30 cellular contexts compared by ENCODE assay signal in the genomic region with DNA sequence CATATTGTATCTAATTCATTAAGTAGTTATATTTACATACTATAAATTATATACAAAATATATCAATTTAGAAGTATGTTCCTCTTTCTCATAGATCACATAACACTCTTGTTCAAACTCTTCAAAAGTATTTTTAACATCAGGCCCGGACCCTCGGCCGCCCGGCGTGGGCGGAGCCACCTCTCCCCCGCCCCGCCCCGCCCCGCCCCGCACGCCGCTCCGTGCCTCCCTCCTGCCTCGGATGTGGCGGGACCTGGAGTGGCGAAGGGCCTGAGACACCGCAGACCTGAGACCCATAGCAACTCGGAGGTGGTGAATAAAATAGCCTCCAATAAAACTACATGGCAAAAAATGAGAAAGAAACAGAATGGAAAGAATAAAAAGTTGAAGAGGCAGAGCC.
"Had no signal": no experiment of that assay in that cellular context is flagged by ENCODE, and none has a peak within 500 bp of the region (broad histone marks: within the 10 kb centered on the region; RNA-seq: fewer than 3 reads in every experiment).

No MANE protein-coding gene starts in this region.

- DNase-seq: activated CD4-positive, alpha-beta memory T cell treated with anti-CD3 and anti-CD28 coated beads, Interleukin-2, amount 10 ng/mL, durations not matched to agents 7 days and 5 days; activated CD4-positive, alpha-beta T cell treated with anti-CD3 and anti-CD28 coated beads for 1 hour; activated CD4-positive, alpha-beta T cell treated with anti-CD3 and anti-CD28 coated beads for 48 hours; activated CD4-positive, CD25-positive, alpha-beta regulatory T cell; activated CD8-positive, alpha-beta memory T cell treated with anti-CD3 and anti-CD28 coated beads for 24 hours; activated CD8-positive, alpha-beta memory T cell treated with anti-CD3 and anti-CD28 coated beads, Interleukin-2, amount 10 ng/mL, durations not matched to agents 7 days and 5 days; activated CD8-positive, alpha-beta memory T cell treated with anti-CD3 and anti-CD28 coated beads, Interleukin-2, amount 50 U/mL, for 48 hours; activated effector memory CD4-positive, alpha-beta T cell treated with Interleukin-2 at 50 U/mL for 16 hours; activated naive CD4-positive, alpha-beta T cell treated with anti-CD3 and anti-CD28 coated beads, Interleukin-2, amount 10 ng/mL, durations not matched to agents 7 days and 5 days; activated naive CD8-positive, alpha-beta T cell treated with anti-CD3 and anti-CD28 coated beads, Interleukin-2, amount 50 U/mL, for 24 hours; activated T-cell treated with anti-CD3 and anti-CD28 coated beads, Interleukin-2, amount 50 U/mL, for 48 hours; anterior cingulate cortex; central memory CD4-positive, alpha-beta T cell; MM.1S; NCI-H1105; NCI-H1417 treated with DMSO at 0.1 percent for 48 hours; NCI-H187 treated with DMSO at 0.1 percent for 48 hours; NCI-H2081 treated with DMSO at 0.1 percent for 48 hours; NCI-H226; NCI-H446 treated with DMSO at 0.1 percent for 48 hours; NCI-H69; NK-92 treated with Interleukin-12 subunit alpha and Interleukin-12 subunit beta, amount 100 ng/mL, for 24 hours; PC-9; Right ventricle myocardium superior; SW 1271; T-helper 1 cell; T-helper 2 cell; T-helper 9 cell had no signal

- H3K4me1 Mint-ChIP-seq: activated CD4-positive, alpha-beta memory T cell treated with anti-CD3 and anti-CD28 coated beads, Interleukin-2, amount 10 ng/mL, durations not matched to agents 7 days and 5 days; activated CD8-positive, alpha-beta memory T cell treated with anti-CD3 and anti-CD28 coated beads, Interleukin-2, amount 10 ng/mL, durations not matched to agents 7 days and 5 days; activated naive CD4-positive, alpha-beta T cell treated with anti-CD3 and anti-CD28 coated beads, Interleukin-2, amount 10 ng/mL, durations not matched to agents 7 days and 5 days; activated naive CD8-positive, alpha-beta T cell treated with anti-CD3 and anti-CD28 coated beads, Interleukin-2, amount 50 U/mL, for 24 hours; brain had no signal

- H3K9me3 Mint-ChIP-seq: activated CD4-positive, alpha-beta memory T cell treated with anti-CD3 and anti-CD28 coated beads, Interleukin-2, amount 10 ng/mL, durations not matched to agents 7 days and 5 days; brain had no signal

- ATAC-seq: activated CD8-positive, alpha-beta memory T cell treated with anti-CD3 and anti-CD28 coated beads, Interleukin-2, amount 10 ng/mL, durations not matched to agents 7 days and 5 days; activated naive CD8-positive, alpha-beta T cell treated with anti-CD3 and anti-CD28 coated beads, Interleukin-2, amount 50 U/mL, for 24 hours had no signal

- H3K36me3 Mint-ChIP-seq: activated CD8-positive, alpha-beta memory T cell treated with anti-CD3 and anti-CD28 coated beads, Interleukin-2, amount 10 ng/mL, durations not matched to agents 7 days and 5 days; activated naive CD4-positive, alpha-beta T cell treated with anti-CD3 and anti-CD28 coated beads, Interleukin-2, amount 10 ng/mL, durations not matched to agents 7 days and 5 days; activated naive CD8-positive, alpha-beta T cell; brain had no signal

- H3K27me3 Mint-ChIP-seq: activated CD4-positive, alpha-beta memory T cell treated with anti-CD3 and anti-CD28 coated beads, Interleukin-2, amount 10 ng/mL, durations not matched to agents 7 days and 5 days; activated CD8-positive, alpha-beta memory T cell treated with anti-CD3 and anti-CD28 coated beads, Interleukin-2, amount 10 ng/mL, durations not matched to agents 7 days and 5 days; activated naive CD4-positive, alpha-beta T cell treated with anti-CD3 and anti-CD28 coated beads, Interleukin-2, amount 10 ng/mL, durations not matched to agents 7 days and 5 days; activated naive CD8-positive, alpha-beta T cell had no signal

- H3K4me3 ChIP-seq: PC-9 had no signal

- H3K4me3 Mint-ChIP-seq: activated CD4-positive, alpha-beta memory T cell treated with anti-CD3 and anti-CD28 coated beads, Interleukin-2, amount 10 ng/mL, durations not matched to agents 7 days and 5 days; activated CD8-positive, alpha-beta memory T cell treated with anti-CD3 and anti-CD28 coated beads, Interleukin-2, amount 10 ng/mL, durations not matched to agents 7 days and 5 days; activated naive CD4-positive, alpha-beta T cell treated with anti-CD3 and anti-CD28 coated beads, Interleukin-2, amount 10 ng/mL, durations not matched to agents 7 days and 5 days; activated naive CD8-positive, alpha-beta T cell; activated naive CD8-positive, alpha-beta T cell treated with anti-CD3 and anti-CD28 coated beads, Interleukin-2, amount 50 U/mL, for 24 hours; brain had no signal

- H3K27ac Mint-ChIP-seq: activated CD4-positive, alpha-beta memory T cell treated with anti-CD3 and anti-CD28 coated beads, Interleukin-2, amount 10 ng/mL, durations not matched to agents 7 days and 5 days; activated CD8-positive, alpha-beta memory T cell treated with anti-CD3 and anti-CD28 coated beads, Interleukin-2, amount 10 ng/mL, durations not matched to agents 7 days and 5 days; activated naive CD4-positive, alpha-beta T cell treated with anti-CD3 and anti-CD28 coated beads, Interleukin-2, amount 10 ng/mL, durations not matched to agents 7 days and 5 days; activated naive CD8-positive, alpha-beta T cell; activated naive CD8-positive, alpha-beta T cell treated with anti-CD3 and anti-CD28 coated beads, Interleukin-2, amount 50 U/mL, for 24 hours; brain had no signal
